In genomic region chr12:50555471-50555885, GRCh38 we compare ENCODE assay signal across 14 cellular contexts. TPM values are rescaled to one million over a fixed set of nuclear protein-coding genes. Genes with fewer than 3 reads are reported as not detected.
DNase-seq lines count a peak whose midpoint lies in the region; ATAC-seq and TF ChIP-seq lines count a peak whose summit lies in the region.
"Had no signal": no experiment of that assay in that cellular context is flagged by ENCODE, and none has a peak within 500 bp of the region (broad histone marks: within the 10 kb centered on the region; RNA-seq: fewer than 3 reads in every experiment).

No MANE protein-coding gene starts in this region.

- WGBS in right lobe of liver (ENCODE audit: insufficient coverage, low coverage, low lambda C conversion rate, missing lambda C conversion rate): 61% methylated on average over 4 of the region's 4 CpGs

- H3K27me3 Mint-ChIP-seq in natural killer cell treated with Interleukin-12 subunit alpha and Interleukin-12 subunit beta and Interleukin-15 and Interleukin-18, amount 100 ng/mL, for 72 hours: no peaks in the 10 kb centered on the region
- no peaks in the 10 kb centered on the region for H3K27me3 Mint-ChIP-seq in natural killer cell (ENCODE audit: low read depth in 2 of 2)
- no peaks in the 10 kb centered on the region for H3K27me3 Mint-ChIP-seq in activated T-cell treated with anti-CD3 and anti-CD28 coated beads, Interleukin-2, amount 50 U/mL, for 4 hours (ENCODE audit: low read depth)
- no peaks in the 10 kb centered on the region for H3K27me3 Mint-ChIP-seq in type B pancreatic cell

- no peak overlapping the region for H3K4me3 ChIP-seq in right lobe of liver
- H3K4me3 ChIP-seq: left ventricle myocardium inferior, SJCRH30 had no signal

- in situ Hi-C loops in GM13977 (cut with MboI; ENCODE audit: low pct_unique_long_range_greater_than_20kb, low sequenced_read_pairs, unreplicated experiment): no loop called here

- no peak overlapping the region for H3K4me3 Mint-ChIP-seq in natural killer cell treated with Interleukin-12 subunit alpha and Interleukin-12 subunit beta and Interleukin-15 and Interleukin-18, amount 100 ng/mL, for 72 hours
- H3K4me3 Mint-ChIP-seq in natural killer cell (no peak overlapping the region), type B pancreatic cell (no peak overlapping the region)
- peak overlapping the region; percentile 54 for H3K4me3 Mint-ChIP-seq in activated T-cell treated with anti-CD3 and anti-CD28 coated beads, Interleukin-2, amount 50 U/mL, for 4 hours
- H3K4me3 Mint-ChIP-seq: nephron had no signal

- H3K27ac ChIP-seq in right lobe of liver: no peak overlapping the region
- H3K27ac ChIP-seq: brain microvascular endothelial cell, left ventricle myocardium inferior, SJCRH30 had no signal

- no peaks in the 10 kb centered on the region for H3K36me3 Mint-ChIP-seq in natural killer cell treated with Interleukin-12 subunit alpha and Interleukin-12 subunit beta and Interleukin-15 and Interleukin-18, amount 100 ng/mL, for 72 hours
- H3K36me3 Mint-ChIP-seq in natural killer cell: no peaks in the 10 kb centered on the region
- H3K36me3 Mint-ChIP-seq in activated T-cell treated with anti-CD3 and anti-CD28 coated beads, Interleukin-2, amount 50 U/mL, for 4 hours (ENCODE audit: insufficient read depth): peaks cover 22% of the 10 kb centered on the region
- peaks cover 8% of the 10 kb centered on the region for H3K36me3 Mint-ChIP-seq in type B pancreatic cell

- ATAC-seq in natural killer cell treated with Interleukin-12 subunit alpha and Interleukin-12 subunit beta and Interleukin-15 and Interleukin-18, amount 100 ng/mL, for 72 hours: no peak
- ATAC-seq in natural killer cell: no peak
- ATAC-seq in activated T-cell treated with anti-CD3 and anti-CD28 coated beads, Interleukin-2, amount 50 U/mL, for 4 hours: peak; percentile 92
- ATAC-seq in right lobe of liver: peak in 3 of 4 donors; percentile 34 to 45 (median 37)

- H3K27ac Mint-ChIP-seq in natural killer cell treated with Interleukin-12 subunit alpha and Interleukin-12 subunit beta and Interleukin-15 and Interleukin-18, amount 100 ng/mL, for 72 hours: peak overlapping the region; percentile 0 to 36
- H3K27ac Mint-ChIP-seq in natural killer cell (peak overlapping the region in 1 of 2 donors; percentile 6), type B pancreatic cell (peak overlapping the region; percentile 1)
- H3K27ac Mint-ChIP-seq: nephron had no signal

- peaks cover 29 to 35% of the 10 kb centered on the region in 2 donors for H3K4me1 Mint-ChIP-seq in natural killer cell treated with Interleukin-12 subunit alpha and Interleukin-12 subunit beta and Interleukin-15 and Interleukin-18, amount 100 ng/mL, for 72 hours (ENCODE audit: low read depth in 2 of 2)
- H3K4me1 Mint-ChIP-seq in natural killer cell (peaks cover 23 to 31% of the 10 kb centered on the region in 2 donors), type B pancreatic cell (ENCODE audit: unreplicated experiment) (peaks cover 8% of the 10 kb centered on the region)
- peaks cover 53% of the 10 kb centered on the region for H3K4me1 Mint-ChIP-seq in activated T-cell treated with anti-CD3 and anti-CD28 coated beads, Interleukin-2, amount 50 U/mL, for 4 hours (ENCODE audit: low read depth)
- H3K4me1 Mint-ChIP-seq: nephron had no signal

- DNase-seq in natural killer cell treated with Interleukin-12 subunit alpha and Interleukin-12 subunit beta and Interleukin-15 and Interleukin-18, amount 100 ng/mL, for 72 hours (ENCODE audit: low spot score): no peak
- DNase-seq in natural killer cell (no peak), right lobe of liver (no peak), type B pancreatic cell (ENCODE audit: extremely low spot score, unreplicated experiment) (no peak), NCI-H69 (lab: John Stamatoyannopoulos, UW) (no peak), GOT3 (lab: John Stamatoyannopoulos, UW) (no peak), GM13977 (ENCODE audit: low spot score) (no peak)
- DNase-seq in activated T-cell treated with anti-CD3 and anti-CD28 coated beads, Interleukin-2, amount 50 U/mL, for 4 hours: no peak
- DNase-seq: AML-193, brain microvascular endothelial cell, left ventricle myocardium inferior, NCI-H1092, SJCRH30 had no signal

- TF ChIP-seq CTCF in natural killer cell (IDR thresholded peaks at IDR 0.05) (no peak), right lobe of liver (IDR thresholded peaks at IDR 0.05) (no peak), type B pancreatic cell (conservative IDR thresholded peaks at IDR 0.05) (no peak), GM13977 (IDR thresholded peaks at IDR 0.05; ENCODE audit: extremely low read depth, insufficient read depth, missing control alignments) (no peak)

- peaks cover 0 to 39% (median 7%) of the 10 kb centered on the region in 4 donors for H3K4me1 ChIP-seq in right lobe of liver
- H3K4me1 ChIP-seq: SJCRH30 had no signal

- no peaks in the 10 kb centered on the region for H3K9me3 ChIP-seq in right lobe of liver
- H3K9me3 ChIP-seq: left ventricle myocardium inferior, SJCRH30 had no signal

- no peak for TF ChIP-seq POLR2A in right lobe of liver (IDR thresholded peaks at IDR 0.05)

- no peaks in the 10 kb centered on the region for H3K27me3 ChIP-seq in right lobe of liver
- H3K27me3 ChIP-seq: brain microvascular endothelial cell, SJCRH30 had no signal

- H3K36me3 ChIP-seq in right lobe of liver: no peaks in the 10 kb centered on the region
- H3K36me3 ChIP-seq: brain microvascular endothelial cell, left ventricle myocardium inferior had no signal

- H3K9me3 Mint-ChIP-seq in natural killer cell treated with Interleukin-12 subunit alpha and Interleukin-12 subunit beta and Interleukin-15 and Interleukin-18, amount 100 ng/mL, for 72 hours: no peaks in the 10 kb centered on the region
- H3K9me3 Mint-ChIP-seq in natural killer cell (no peaks in the 10 kb centered on the region), type B pancreatic cell (no peaks in the 10 kb centered on the region)
- no peaks in the 10 kb centered on the region for H3K9me3 Mint-ChIP-seq in activated T-cell treated with anti-CD3 and anti-CD28 coated beads, Interleukin-2, amount 50 U/mL, for 4 hours
- H3K9me3 Mint-ChIP-seq: nephron had no signal

- intact Hi-C loops in natural killer cell (cut with micrococcal nuclease) (no loop called here), right lobe of liver (cut with DNase I) (no loop called here)

RNA-seq across cellular contexts. Expression of gene DIP2B, which starts 50.7 kb away (rescaled TPM):
- 10 to 100 TPM; 30.8 to 34.3 TPM for total RNA-seq in natural killer cell treated with Interleukin-12 subunit alpha and Interleukin-12 subunit beta and Interleukin-15 and Interleukin-18, amount 100 ng/mL, for 72 hours
- total RNA-seq in natural killer cell: 10 to 100 TPM; 17.2 to 23.2 (median 22.2) TPM
- 10 to 100 TPM; 29.9 to 49.0 (median 40.2) TPM for total RNA-seq in activated T-cell treated with anti-CD3 and anti-CD28 coated beads, Interleukin-2, amount 50 U/mL, for 4 hours
- total RNA-seq in right lobe of liver: 10 to 100 TPM; 11.1 to 24.0 (median 14.8) TPM
- 27.2 and 28.6 TPM in 2 replicates for total RNA-seq in type B pancreatic cell (ENCODE audit: low replicate concordance)

Comparison
In these comparisons a context has a peak if more than half of its experiments do, and no peak if none do; other contexts are left out.
1. ATAC-seq: peak in activated T-cell treated with anti-CD3 and anti-CD28 coated beads, Interleukin-2, amount 50 U/mL, for 4 hours (2 of 2) and right lobe of liver (3 of 4); none in natural killer cell treated with Interleukin-12 subunit alpha and Interleukin-12 subunit beta and Interleukin-15 and Interleukin-18, amount 100 ng/mL, for 72 hours (0 of 2) and natural killer cell (0 of 3).